Comparison of ENCODE assay signal across 2 cellular contexts in the genomic region with DNA sequence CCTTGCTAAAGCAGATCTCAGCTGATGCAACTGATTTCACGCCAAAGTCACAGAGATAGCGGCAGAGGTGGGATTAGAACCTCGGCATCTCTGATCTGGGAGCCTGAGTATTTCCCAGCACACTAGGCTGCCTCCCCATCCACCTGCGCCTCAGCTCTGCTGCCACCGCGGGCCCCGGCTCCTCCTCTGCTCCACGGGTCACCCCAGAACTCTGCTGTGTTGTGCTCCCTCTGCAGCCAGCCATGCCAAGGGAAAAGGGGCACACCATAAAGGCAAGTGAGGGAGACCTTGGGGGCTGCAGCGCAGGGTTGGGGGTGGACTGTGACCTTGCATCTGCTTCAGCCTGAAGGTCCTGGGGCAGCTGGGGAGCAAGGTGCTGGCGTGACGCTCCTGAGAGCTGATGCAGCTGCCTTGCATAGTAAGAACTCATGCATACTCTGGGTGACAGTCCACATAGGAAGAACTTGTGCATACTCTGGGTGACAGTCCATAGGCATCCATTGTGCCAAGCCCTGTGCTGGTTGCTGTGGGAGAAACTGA.
TF ChIP-seq lines count a peak whose summit lies in the region.

No MANE protein-coding gene starts in this region.

TF ChIP-seq in HepG2, 621 proteins besides CTCF, POLR2A, EP300 and RAD21 (continued from another document):
- TF ChIP-seq, protein P1, sequence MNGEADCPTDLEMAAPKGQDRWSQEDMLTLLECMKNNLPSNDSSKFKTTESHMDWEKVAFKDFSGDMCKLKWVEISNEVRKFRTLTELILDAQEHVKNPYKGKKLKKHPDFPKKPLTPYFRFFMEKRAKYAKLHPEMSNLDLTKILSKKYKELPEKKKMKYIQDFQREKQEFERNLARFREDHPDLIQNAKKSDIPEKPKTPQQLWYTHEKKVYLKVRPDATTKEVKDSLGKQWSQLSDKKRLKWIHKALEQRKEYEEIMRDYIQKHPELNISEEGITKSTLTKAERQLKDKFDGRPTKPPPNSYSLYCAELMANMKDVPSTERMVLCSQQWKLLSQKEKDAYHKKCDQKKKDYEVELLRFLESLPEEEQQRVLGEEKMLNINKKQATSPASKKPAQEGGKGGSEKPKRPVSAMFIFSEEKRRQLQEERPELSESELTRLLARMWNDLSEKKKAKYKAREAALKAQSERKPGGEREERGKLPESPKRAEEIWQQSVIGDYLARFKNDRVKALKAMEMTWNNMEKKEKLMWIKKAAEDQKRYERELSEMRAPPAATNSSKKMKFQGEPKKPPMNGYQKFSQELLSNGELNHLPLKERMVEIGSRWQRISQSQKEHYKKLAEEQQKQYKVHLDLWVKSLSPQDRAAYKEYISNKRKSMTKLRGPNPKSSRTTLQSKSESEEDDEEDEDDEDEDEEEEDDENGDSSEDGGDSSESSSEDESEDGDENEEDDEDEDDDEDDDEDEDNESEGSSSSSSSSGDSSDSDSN (CRISPR knock-in tag; IDR thresholded peaks at IDR 0.05): no peak
- TF ChIP-seq ZFY (CRISPR knock-in tag; IDR thresholded peaks at IDR 0.05): no peak
- TF ChIP-seq, protein P2, sequence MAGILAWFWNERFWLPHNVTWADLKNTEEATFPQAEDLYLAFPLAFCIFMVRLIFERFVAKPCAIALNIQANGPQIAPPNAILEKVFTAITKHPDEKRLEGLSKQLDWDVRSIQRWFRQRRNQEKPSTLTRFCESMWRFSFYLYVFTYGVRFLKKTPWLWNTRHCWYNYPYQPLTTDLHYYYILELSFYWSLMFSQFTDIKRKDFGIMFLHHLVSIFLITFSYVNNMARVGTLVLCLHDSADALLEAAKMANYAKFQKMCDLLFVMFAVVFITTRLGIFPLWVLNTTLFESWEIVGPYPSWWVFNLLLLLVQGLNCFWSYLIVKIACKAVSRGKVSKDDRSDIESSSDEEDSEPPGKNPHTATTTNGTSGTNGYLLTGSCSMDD (CRISPR knock-in tag; IDR thresholded peaks at IDR 0.05): no peak
TF ChIP-seq in HepG2: peak in this region for 0.

TF ChIP-seq in WTC11, 78 proteins besides CTCF, POLR2A, EP300 and RAD21 (continued from another document):
- TF ChIP-seq, protein P3, sequence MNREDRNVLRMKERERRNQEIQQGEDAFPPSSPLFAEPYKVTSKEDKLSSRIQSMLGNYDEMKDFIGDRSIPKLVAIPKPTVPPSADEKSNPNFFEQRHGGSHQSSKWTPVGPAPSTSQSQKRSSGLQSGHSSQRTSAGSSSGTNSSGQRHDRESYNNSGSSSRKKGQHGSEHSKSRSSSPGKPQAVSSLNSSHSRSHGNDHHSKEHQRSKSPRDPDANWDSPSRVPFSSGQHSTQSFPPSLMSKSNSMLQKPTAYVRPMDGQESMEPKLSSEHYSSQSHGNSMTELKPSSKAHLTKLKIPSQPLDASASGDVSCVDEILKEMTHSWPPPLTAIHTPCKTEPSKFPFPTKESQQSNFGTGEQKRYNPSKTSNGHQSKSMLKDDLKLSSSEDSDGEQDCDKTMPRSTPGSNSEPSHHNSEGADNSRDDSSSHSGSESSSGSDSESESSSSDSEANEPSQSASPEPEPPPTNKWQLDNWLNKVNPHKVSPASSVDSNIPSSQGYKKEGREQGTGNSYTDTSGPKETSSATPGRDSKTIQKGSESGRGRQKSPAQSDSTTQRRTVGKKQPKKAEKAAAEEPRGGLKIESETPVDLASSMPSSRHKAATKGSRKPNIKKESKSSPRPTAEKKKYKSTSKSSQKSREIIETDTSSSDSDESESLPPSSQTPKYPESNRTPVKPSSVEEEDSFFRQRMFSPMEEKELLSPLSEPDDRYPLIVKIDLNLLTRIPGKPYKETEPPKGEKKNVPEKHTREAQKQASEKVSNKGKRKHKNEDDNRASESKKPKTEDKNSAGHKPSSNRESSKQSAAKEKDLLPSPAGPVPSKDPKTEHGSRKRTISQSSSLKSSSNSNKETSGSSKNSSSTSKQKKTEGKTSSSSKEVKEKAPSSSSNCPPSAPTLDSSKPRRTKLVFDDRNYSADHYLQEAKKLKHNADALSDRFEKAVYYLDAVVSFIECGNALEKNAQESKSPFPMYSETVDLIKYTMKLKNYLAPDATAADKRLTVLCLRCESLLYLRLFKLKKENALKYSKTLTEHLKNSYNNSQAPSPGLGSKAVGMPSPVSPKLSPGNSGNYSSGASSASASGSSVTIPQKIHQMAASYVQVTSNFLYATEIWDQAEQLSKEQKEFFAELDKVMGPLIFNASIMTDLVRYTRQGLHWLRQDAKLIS (CRISPR knock-in tag; IDR thresholded peaks at IDR 0.05; ENCODE audit: borderline replicate concordance): no peak
